In the genomic region with DNA sequence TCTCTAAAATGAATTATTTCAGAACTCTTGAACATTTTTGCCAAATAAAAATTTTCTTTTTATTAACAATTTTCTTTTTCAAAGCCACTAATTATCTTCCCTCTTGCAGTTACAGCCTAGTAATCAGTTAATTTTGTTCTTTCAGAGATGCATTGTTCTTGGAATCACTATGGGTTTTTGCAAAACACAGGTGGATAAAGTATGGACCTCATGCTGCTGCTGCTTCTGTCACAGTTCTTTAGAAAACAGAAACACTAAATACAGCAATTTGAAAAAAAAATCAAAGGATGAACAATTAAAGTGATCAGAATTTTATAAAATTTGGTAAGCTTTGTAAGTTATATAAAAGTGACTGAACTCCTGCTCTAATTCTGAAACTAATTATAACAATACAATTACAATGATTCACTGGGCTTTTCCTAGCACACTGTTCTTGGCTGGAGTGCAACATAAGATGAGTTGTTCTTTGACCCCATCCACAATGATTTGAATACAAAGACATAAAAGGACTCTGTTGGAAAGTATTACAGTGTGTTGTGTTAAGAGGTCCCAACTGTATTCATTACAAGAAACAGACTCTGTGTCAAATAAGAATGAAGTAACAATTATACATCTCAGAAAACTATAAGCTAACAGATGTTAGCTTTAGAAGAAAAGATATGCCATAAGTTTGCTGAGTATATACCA, we compare ENCODE assay signal across 27 cellular contexts. TPM values are rescaled to one million over a fixed set of nuclear protein-coding genes. Genes with fewer than 3 reads are reported as not detected.
DNase-seq lines count a peak whose midpoint lies in the region; TF ChIP-seq lines count a peak whose summit lies in the region.
"Had no signal": no experiment of that assay in that cellular context is flagged by ENCODE, and none has a peak within 500 bp of the region (broad histone marks: within the 10 kb centered on the region; RNA-seq: fewer than 3 reads in every experiment).

No MANE protein-coding gene starts in this region.

- in situ Hi-C loops in KBM-7 (cut with MboI; ENCODE audit: low pct_unique_long_range_greater_than_20kb, low sequenced_read_pairs), result no loop called here

- H3K4me3 ChIP-seq in fibroblast of the aortic adventitia (ENCODE audit: low read depth, low read length), result no peak overlapping the region
- H3K4me3 ChIP-seq: heart right ventricle, SJSA1, spleen, upper lobe of right lung had no signal

- DNase-seq in NCI-H526 (lab: John Stamatoyannopoulos, UW) (peak; percentile 38 to 47), NCI-H526 treated with DMSO at 0.1 percent for 48 hours (lab: John Stamatoyannopoulos, UW) (no peak), astrocyte of the hippocampus (ENCODE audit: low read depth, low spot score) (peak; percentile 11), fibroblast of the aortic adventitia (ENCODE audit: low read depth) (peak; percentile 74), stromal cell of bone marrow (ENCODE audit: low read depth) (peak; percentile 37), KBM-7 (no peak), NCI-H446 treated with DMSO at 0.1 percent for 48 hours (lab: John Stamatoyannopoulos, UW) (no peak)
- DNase-seq in activated effector memory CD4-positive, alpha-beta T cell treated with Interleukin-2 at 50 U/mL for 16 hours, result no peak
- DNase-seq: activated B cell treated with CpG ODN at 0.5 μM for 24 hours; activated CD8-positive, alpha-beta T cell treated with anti-CD3 and anti-CD28 coated beads for 36 hours; activated naive CD4-positive, alpha-beta T cell; amygdala; BE2C; Caco-2; cerebellar nuclear complex; EL; heart right ventricle; HFFc6; left ventricle myocardium superior; spleen; T-helper 2 cell; upper lobe of right lung had no signal

- TF ChIP-seq CTCF in fibroblast of the aortic adventitia (IDR thresholded peaks at IDR 0.05; ENCODE audit: insufficient read depth, low read length), result no peak

RNA-seq across cellular contexts. Expression of a gene that starts 59.4 kb away (rescaled TPM):
- total RNA-seq in fibroblast of the aortic adventitia (ENCODE audit: low replicate concordance), result not detected in 2 replicates
- total RNA-seq: A172; activated B cell treated with CpG ODN at 0.5 μM for 24 hours; activated CD8-positive, alpha-beta T cell treated with anti-CD3 and anti-CD28 coated beads for 36 hours; Caco-2; esophagus mucosa; heart right ventricle; HFFc6; left ventricle myocardium superior; M059J; mucosa of gallbladder; SJSA1; spleen; upper lobe of right lung had no signal

Comparison
In these comparisons a context has a peak if more than half of its experiments do, and no peak if none do; other contexts are left out.
1. DNase-seq: peak in NCI-H526 (2 of 2), astrocyte of the hippocampus (single experiment), fibroblast of the aortic adventitia (single experiment) and stromal cell of bone marrow (single experiment); none in NCI-H526 treated with DMSO at 0.1 percent for 48 hours (single experiment), KBM-7 (single experiment), activated effector memory CD4-positive, alpha-beta T cell treated with Interleukin-2 at 50 U/mL for 16 hours (single experiment) and NCI-H446 treated with DMSO at 0.1 percent for 48 hours (single experiment).